Comparison of ENCODE assay signal across 17 cellular contexts in the genomic region with DNA sequence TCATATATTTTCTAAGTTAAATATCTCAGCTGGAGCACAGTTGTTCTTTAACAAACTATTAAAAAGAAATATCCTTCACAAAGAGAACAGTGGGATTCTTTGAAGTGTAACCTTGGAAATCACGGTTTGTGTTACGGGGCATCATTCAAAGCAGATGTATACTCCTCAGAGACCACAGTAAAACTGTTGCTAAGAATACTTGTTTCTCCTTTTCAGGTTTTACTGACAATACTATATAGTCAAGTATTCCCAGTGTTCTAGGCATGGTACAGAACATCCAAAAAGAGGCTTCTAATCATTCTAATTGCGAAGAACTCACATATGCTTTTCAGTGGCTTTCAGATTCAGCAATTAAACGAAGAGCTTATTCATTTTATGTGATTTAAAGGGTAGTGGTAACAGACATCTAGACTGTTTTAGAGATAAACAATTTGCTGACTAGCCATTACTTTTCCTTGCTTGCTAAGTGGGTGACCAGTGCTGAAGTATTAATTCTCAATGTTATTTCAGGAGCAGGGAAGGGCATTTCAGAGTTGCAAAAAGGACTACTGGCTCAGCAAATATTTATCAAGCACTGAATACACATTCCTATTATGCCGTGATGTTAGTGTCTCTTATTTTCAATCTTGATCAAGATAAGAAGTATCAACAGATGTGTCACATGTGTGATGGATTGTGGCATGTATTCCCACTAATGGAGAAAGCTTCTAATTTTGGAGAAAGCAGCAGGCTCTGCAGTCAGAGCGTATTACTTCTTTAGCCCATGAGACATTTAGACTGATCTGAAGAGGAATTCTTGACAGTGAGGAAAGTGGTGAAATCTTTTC.
DNase-seq lines count a peak whose midpoint lies in the region; ATAC-seq and TF ChIP-seq lines count a peak whose summit lies in the region.
"Had no signal": no experiment of that assay in that cellular context is flagged by ENCODE, and none has a peak within 500 bp of the region (broad histone marks: within the 10 kb centered on the region; RNA-seq: fewer than 3 reads in every experiment).

No MANE protein-coding gene starts in this region.

- no peaks in the 10 kb centered on the region for H3K9me3 Mint-ChIP-seq in nephron

- H3K36me3 ChIP-seq in IMR-90 (ENCODE audit: control insufficient read depth, insufficient read depth, low read length) (no peaks in the 10 kb centered on the region), endocrine pancreas (ENCODE audit: control insufficient read depth, insufficient read depth, low read length) (no peaks in the 10 kb centered on the region), psoas muscle (ENCODE audit: insufficient read depth in 1 of 2, low read depth in 1 of 2) (no peaks in the 10 kb centered on the region)

- H3K4me1 ChIP-seq in IMR-90 (ENCODE audit: control insufficient read depth, insufficient read depth, low read length) (no peaks in the 10 kb centered on the region), endocrine pancreas (ENCODE audit: control insufficient read depth, insufficient read depth, low read length) (peaks cover 12% of the 10 kb centered on the region), psoas muscle (no peaks in the 10 kb centered on the region)

- POLR2A ChIA-PET in IMR-90 (lab: Charles Lee; ENCODE audit: unreplicated experiment), result no interaction called here

- CTCF ChIA-PET in IMR-90 (lab: Yijun Ruan, JAX), result interaction anchor here (0.7 kb wide), 1 partner anchor 50 kb away, joined by 4 read pairs; no protein-coding TSS in a partner anchor

- no peaks in the 10 kb centered on the region for H3K9me3 ChIP-seq in IMR-90 (ENCODE audit: control insufficient read depth, insufficient read depth, low read length)
- no peaks in the 10 kb centered on the region for H3K9me3 ChIP-seq in endocrine pancreas (ENCODE audit: control insufficient read depth, low read length)
- no peaks in the 10 kb centered on the region for H3K9me3 ChIP-seq in psoas muscle

- H3K27ac ChIP-seq in IMR-90 (ENCODE audit: insufficient read depth, low read length) (no peak overlapping the region), psoas muscle (no peak overlapping the region)

- no peaks in the 10 kb centered on the region for H3K27me3 Mint-ChIP-seq in nephron (ENCODE audit: low read depth)
- H3K27me3 Mint-ChIP-seq: activated CD4-positive, alpha-beta memory T cell treated with anti-CD3 and anti-CD28 coated beads for 36 hours; dendritic cell treated with granulocyte-macrophage colony-stimulating factor and Interleukin-4, amounts not matched to agents 40 ng/mL and 50 ng/mL, for 4 days had no signal

- TF ChIP-seq POLR2A in IMR-90 (IDR thresholded peaks at IDR 0.05; ENCODE audit: low read depth, low read length), result no peak

- no TSS peak for BruUV-seq in IMR-90 (replicated peaks; lab: Mats Ljungman, UMichigan)

- no peaks in the 10 kb centered on the region for H3K79me1 ChIP-seq in IMR-90 (ENCODE audit: low read depth in 1 of 2, low read length in 2 of 2)

- TF ChIP-seq RAD21 in IMR-90 (IDR thresholded peaks at IDR 0.05; ENCODE audit: low read length), result no peak

- H2AK9ac ChIP-seq in IMR-90 (replicated peaks; ENCODE audit: low read depth, low read length, poor library complexity), result no peak overlapping the region

- H3K14ac ChIP-seq in IMR-90 (replicated peaks; ENCODE audit: low read depth, low read length), result no peak overlapping the region

- no peak overlapping the region for H4K91ac ChIP-seq in IMR-90 (ENCODE audit: insufficient read depth, low read depth, low read length)

- in situ Hi-C loops in IMR-90 (cut with MboI; ENCODE audit: low sequenced_read_pairs), result no loop called here

- H3K4me2 ChIP-seq in IMR-90 (ENCODE audit: low read depth, low read length), result no peak overlapping the region

- H2BK5ac ChIP-seq in IMR-90 (ENCODE audit: low read depth, low read length, poor library complexity, severe bottlenecking), result no peak overlapping the region

- H2AFZ ChIP-seq in IMR-90 (replicated peaks; ENCODE audit: low read length, poor library complexity), result no peak overlapping the region

- H3K9ac ChIP-seq in IMR-90 (ENCODE audit: low read depth, low read length) (no peak overlapping the region), endocrine pancreas (ENCODE audit: control insufficient read depth, insufficient read depth, low read length) (no peak overlapping the region)

- intact Hi-C loops in IMR-90 (cut with micrococcal nuclease), result no loop called here
- intact Hi-C loops in psoas muscle (cut with DNase I), result no loop called here

- ATAC-seq in IMR-90 (ENCODE audit: low read depth) (no peak), GM18870 (IDR thresholded peaks at IDR 0.05; ENCODE audit: unreplicated experiment) (no peak), HG03097 (IDR thresholded peaks at IDR 0.05; ENCODE audit: low FRiP score, unreplicated experiment) (no peak), psoas muscle (no peak)
- ATAC-seq: activated naive CD4-positive, alpha-beta T cell treated with anti-CD3 and anti-CD28 coated beads, Interleukin-2, amount 50 U/mL, for 72 hours had no signal

- no peak for TF ChIP-seq CTCF in IMR-90 (conservative IDR thresholded peaks at IDR 0.05; ENCODE audit: low read depth, low read length)
- TF ChIP-seq CTCF in nephron (IDR thresholded peaks at IDR 0.05; ENCODE audit: unreplicated experiment in 3 of 3), result no peak
- no peak for TF ChIP-seq CTCF in psoas muscle (IDR thresholded peaks at IDR 0.05)

- dilution Hi-C loops in IMR-90 (cut with HindIII; ENCODE audit: low sequenced_read_pairs, unreplicated experiment), result no loop called here

- no peak overlapping the region for H2BK20ac ChIP-seq in IMR-90 (ENCODE audit: low read depth, low read length)

- H3K23ac ChIP-seq in IMR-90 (ENCODE audit: low read depth, low read length), result no peak overlapping the region

- no peaks in the 10 kb centered on the region for H3K36me3 Mint-ChIP-seq in nephron (ENCODE audit: low read depth)
- H3K36me3 Mint-ChIP-seq: activated CD4-positive, alpha-beta memory T cell treated with anti-CD3 and anti-CD28 coated beads for 36 hours had no signal

- peaks cover 49% of the 10 kb centered on the region for H3K4me1 Mint-ChIP-seq in nephron

- H2BK120ac ChIP-seq in IMR-90 (ENCODE audit: low read depth, low read length), result no peak overlapping the region

- WGBS in IMR-90 (ENCODE audit: extremely low coverage in 2 of 2, insufficient read length in 1 of 2), 2 experiments, result 80% methylated on average over 1 of the region's 6 CpGs; no CpG with 5 or more reads in 1 of the 2 experiments
- WGBS in psoas muscle, 3 donors, result 76 to 78% (median 78%) methylated on average over 6 of the region's 6 CpGs

- H2BK15ac ChIP-seq in IMR-90 (ENCODE audit: low read depth, low read length), result no peak overlapping the region

- peak; percentile 35 for DNase-seq in DMS53 (lab: John Stamatoyannopoulos, UW)
- DNase-seq in IMR-90, result no peak
- no peak for DNase-seq in NAMALWA (ENCODE audit: low spot score)
- DNase-seq in psoas muscle, result no peak
- DNase-seq: activated CD4-positive, alpha-beta memory T cell treated with anti-CD3 and anti-CD28 coated beads for 36 hours; activated T-cell treated with anti-CD3 and anti-CD28 coated beads, Interleukin-2, amount 50 U/mL, for 1 hour; foreskin melanocyte; NCI-H187 treated with DMSO at 0.1 percent for 48 hours; occipital lobe; RPMI8226; stimulated activated CD4-positive, alpha-beta T cell treated with anti-CD3 and anti-CD28 coated beads, Interleukin-2, amount 100 ng/mL, for 24 hours had no signal

- no peak overlapping the region for H3K18ac ChIP-seq in IMR-90 (ENCODE audit: low read depth, low read length)

- no peak overlapping the region for H3K4me3 Mint-ChIP-seq in nephron
- H3K4me3 Mint-ChIP-seq: activated CD4-positive, alpha-beta memory T cell treated with anti-CD3 and anti-CD28 coated beads for 36 hours; dendritic cell treated with granulocyte-macrophage colony-stimulating factor and Interleukin-4, amounts not matched to agents 40 ng/mL and 50 ng/mL, for 4 days had no signal

- H4K8ac ChIP-seq in IMR-90 (ENCODE audit: low read depth in 2 of 2, low read length in 2 of 2), result no peak overlapping the region

- H4K20me1 ChIP-seq in IMR-90 (ENCODE audit: insufficient read depth, low read length), result no peaks in the 10 kb centered on the region

- no peak overlapping the region for H3K4ac ChIP-seq in IMR-90 (ENCODE audit: low read depth, low read length)

- H3K4me3 ChIP-seq in IMR-90 (ENCODE audit: insufficient read depth, low read depth, low read length) (no peak overlapping the region), endocrine pancreas (ENCODE audit: control insufficient read depth, insufficient read depth, low read length) (peak overlapping the region; percentile 55), psoas muscle (no peak overlapping the region)

- no peak overlapping the region for H2AK5ac ChIP-seq in IMR-90 (ENCODE audit: low read depth, low read length)

- H4K5ac ChIP-seq in IMR-90 (ENCODE audit: low read depth, low read length), result no peak overlapping the region

- peak overlapping the region; percentile 56 to 84 (median 66) for H3K27ac Mint-ChIP-seq in nephron
- H3K27ac Mint-ChIP-seq: activated CD4-positive, alpha-beta memory T cell treated with anti-CD3 and anti-CD28 coated beads for 36 hours; activated naive CD4-positive, alpha-beta T cell treated with anti-CD3 and anti-CD28 coated beads, Interleukin-2, amount 50 U/mL, for 72 hours; dendritic cell treated with granulocyte-macrophage colony-stimulating factor and Interleukin-4, amounts not matched to agents 40 ng/mL and 50 ng/mL, for 4 days had no signal

- no peaks in the 10 kb centered on the region for H3K9me1 ChIP-seq in IMR-90 (ENCODE audit: insufficient read depth, low read length)

- H3K27me3 ChIP-seq in IMR-90 (ENCODE audit: control insufficient read depth, insufficient read depth, low read length) (peaks cover 2% of the 10 kb centered on the region; the same call in 1 of the 2 replicates), endocrine pancreas (ENCODE audit: control insufficient read depth, insufficient read depth, low read length) (no peaks in the 10 kb centered on the region), psoas muscle (ENCODE audit: insufficient read depth in 3 of 3, low read length in 2 of 3) (no peaks in the 10 kb centered on the region)

- H3K56ac ChIP-seq in IMR-90 (ENCODE audit: extremely low read depth, insufficient read depth, low read length), result no peak overlapping the region

TF ChIP-seq in IMR-90, 13 proteins besides CTCF, POLR2A, EP300 and RAD21:
- TF ChIP-seq MAFK (IDR thresholded peaks at IDR 0.05; ENCODE audit: low read depth, low read length) (peak; percentile 65), SMC3 (IDR thresholded peaks at IDR 0.05; ENCODE audit: low read depth, low read length) (no peak)
